Comparison of ENCODE assay signal across 16 cellular contexts in genomic region chr9:90838761-90839160, GRCh38. TPM values are rescaled to one million over a fixed set of nuclear protein-coding genes. Genes with fewer than 3 reads are reported as not detected.
"Had no signal": no experiment of that assay in that cellular context is flagged by ENCODE, and none has a peak within 500 bp of the region (broad histone marks: within the 10 kb centered on the region; RNA-seq: fewer than 3 reads in every experiment).

No MANE protein-coding gene starts in this region.

- H3K36me3 ChIP-seq: left ventricle myocardium inferior, pancreas had no signal

- H3K27me3 ChIP-seq: pancreas had no signal

- H3K4me1 ChIP-seq: left ventricle myocardium inferior had no signal

- H3K4me3 ChIP-seq: left ventricle myocardium inferior, pancreas, smooth muscle cell had no signal

- DNase-seq: activated B cell treated with CpG ODN at 0.5 μM for 24 hours; activated CD4-positive, alpha-beta T cell treated with anti-CD3 and anti-CD28 coated beads for 36 hours; activated CD4-positive, alpha-beta T cell treated with anti-CD3 and anti-CD28 coated beads, Interleukin-2, amount 50 U/mL, for 48 hours; activated gamma-delta T cell; activated naive CD4-positive, alpha-beta T cell treated with anti-CD3 and anti-CD28 coated beads, Interleukin-2, amount 50 U/mL, for 16 hours; activated naive CD8-positive, alpha-beta T cell treated with anti-CD3 and anti-CD28 coated beads, Interleukin-2, amount 50 U/mL, for 24 hours; effector CD4-positive, alpha-beta T cell; foreskin fibroblast; left ventricle myocardium inferior; pancreas; stimulated activated CD4-positive, alpha-beta T cell treated with anti-CD3 and anti-CD28 coated beads, Interleukin-15, amount 100 ng/mL, for 24 hours; stimulated activated CD8-positive, alpha-beta memory T cell treated with anti-CD3 and anti-CD28 coated beads, Interleukin-4, amount 100 ng/mL, for 48 hours; stimulated activated naive CD4-positive, alpha-beta T cell treated with Interleukin-2 at 50 U/mL for 16 hours had no signal

- H3K4me2 ChIP-seq: smooth muscle cell had no signal

- H3K9me3 ChIP-seq: left ventricle myocardium inferior, pancreas had no signal

- H3K27ac ChIP-seq: left ventricle myocardium inferior, pancreas had no signal

RNA-seq across cellular contexts. Expression of gene SYK, which starts 37.1 kb away (rescaled TPM):
- total RNA-seq: fibroblast of lung, lung microvascular endothelial cell had no signal
